ENCODE assay signal across 1 cellular context in the genomic region with DNA sequence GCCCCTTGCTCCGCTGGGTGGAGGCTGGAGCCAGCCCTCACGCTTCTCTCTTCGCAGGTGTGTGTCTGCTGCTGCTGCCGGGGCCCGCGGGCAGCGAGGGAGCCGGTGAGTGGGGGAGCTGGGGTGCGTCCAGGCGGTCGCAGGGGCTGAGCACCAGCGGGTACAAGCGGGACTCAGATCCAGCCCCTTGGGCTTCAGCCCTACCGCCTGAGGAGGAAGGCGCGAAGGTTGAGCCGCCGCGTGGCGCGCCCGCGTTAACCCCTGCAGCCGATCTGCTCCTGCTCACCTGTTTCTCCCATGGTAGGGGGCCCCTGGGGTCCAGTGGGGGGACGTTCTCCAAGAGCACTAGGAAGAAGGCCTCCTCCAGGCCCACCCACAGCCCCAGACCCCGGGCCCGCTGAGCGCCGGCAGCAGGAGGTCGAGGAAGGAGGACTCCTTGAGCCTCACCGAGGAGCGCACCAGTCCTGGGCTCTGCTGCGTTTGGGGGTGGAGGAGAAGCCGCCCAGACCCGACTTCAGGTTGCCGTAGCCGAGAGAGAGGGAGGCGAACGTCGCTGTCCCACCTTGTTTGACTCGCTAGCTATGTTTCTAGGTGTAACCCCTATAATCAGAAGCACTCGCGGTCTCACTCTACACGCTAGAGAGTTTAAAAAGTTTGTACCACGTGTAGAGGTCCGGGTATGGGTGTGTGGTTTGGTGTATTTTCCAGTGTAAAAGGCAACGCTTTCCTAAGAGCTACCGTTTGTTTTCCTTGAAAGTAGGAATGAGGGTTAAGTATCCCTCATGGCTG.
TF ChIP-seq lines count a peak whose summit lies in the region.

No MANE protein-coding gene starts in this region.

TF ChIP-seq in HEK293, 187 proteins besides CTCF, POLR2A, EP300 and RAD21 (continued from another document):
- TF ChIP-seq, protein P1, sequence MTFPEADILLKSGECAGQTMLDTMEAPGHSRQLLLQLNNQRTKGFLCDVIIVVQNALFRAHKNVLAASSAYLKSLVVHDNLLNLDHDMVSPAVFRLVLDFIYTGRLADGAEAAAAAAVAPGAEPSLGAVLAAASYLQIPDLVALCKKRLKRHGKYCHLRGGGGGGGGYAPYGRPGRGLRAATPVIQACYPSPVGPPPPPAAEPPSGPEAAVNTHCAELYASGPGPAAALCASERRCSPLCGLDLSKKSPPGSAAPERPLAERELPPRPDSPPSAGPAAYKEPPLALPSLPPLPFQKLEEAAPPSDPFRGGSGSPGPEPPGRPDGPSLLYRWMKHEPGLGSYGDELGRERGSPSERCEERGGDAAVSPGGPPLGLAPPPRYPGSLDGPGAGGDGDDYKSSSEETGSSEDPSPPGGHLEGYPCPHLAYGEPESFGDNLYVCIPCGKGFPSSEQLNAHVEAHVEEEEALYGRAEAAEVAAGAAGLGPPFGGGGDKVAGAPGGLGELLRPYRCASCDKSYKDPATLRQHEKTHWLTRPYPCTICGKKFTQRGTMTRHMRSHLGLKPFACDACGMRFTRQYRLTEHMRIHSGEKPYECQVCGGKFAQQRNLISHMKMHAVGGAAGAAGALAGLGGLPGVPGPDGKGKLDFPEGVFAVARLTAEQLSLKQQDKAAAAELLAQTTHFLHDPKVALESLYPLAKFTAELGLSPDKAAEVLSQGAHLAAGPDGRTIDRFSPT (tag by site-specific recombination; IDR thresholded peaks at IDR 0.05), result no peak
- TF ChIP-seq ZNF423 (tag by site-specific recombination; IDR thresholded peaks at IDR 0.05) (0 out of 2 replicates have a peak, but pooled peaks have one; percentile 11), SP3 (tag by site-specific recombination; IDR thresholded peaks at IDR 0.05) (0 out of 2 replicates have a peak, but pooled peaks have one; percentile 19), ZSCAN16 (tag by site-specific recombination; IDR thresholded peaks at IDR 0.05) (no peak), ZBTB10 (tag by site-specific recombination; IDR thresholded peaks at IDR 0.05) (peak; percentile 36), KLF8 (tag by site-specific recombination; IDR thresholded peaks at IDR 0.05) (no peak), ZNF148 (tag by site-specific recombination; IDR thresholded peaks at IDR 0.05; ENCODE audit: borderline replicate concordance) (no peak), KLF16 (tag by site-specific recombination; IDR thresholded peaks at IDR 0.05) (0 out of 2 replicates have a peak, but pooled peaks have one; percentile 8), ZNF785 (tag by site-specific recombination; IDR thresholded peaks at IDR 0.05) (no peak), ZNF155 (tag by site-specific recombination; IDR thresholded peaks at IDR 0.05) (no peak), ZNF223 (tag by site-specific recombination; IDR thresholded peaks at IDR 0.05) (no peak), ZBTB20 (tag by site-specific recombination; IDR thresholded peaks at IDR 0.05) (peak; percentile 88), ZNF48 (tag by site-specific recombination; IDR thresholded peaks at IDR 0.05) (no peak), MEIS1 (CRISPR knock-in tag; IDR thresholded peaks at IDR 0.05; ENCODE audit: borderline replicate concordance) (no peak), ATF2 (tag by site-specific recombination; IDR thresholded peaks at IDR 0.05; ENCODE audit: low read depth) (no peak), KLF10 (tag by site-specific recombination; IDR thresholded peaks at IDR 0.05) (no peak), ZIC2 (tag by site-specific recombination; IDR thresholded peaks at IDR 0.05) (peak; percentile 77), ZNF571 (tag by site-specific recombination; IDR thresholded peaks at IDR 0.05) (no peak), GLIS2 (tag by site-specific recombination; IDR thresholded peaks at IDR 0.05) (peak; percentile 54), ZNF394 (tag by site-specific recombination; IDR thresholded peaks at IDR 0.05; ENCODE audit: borderline replicate concordance) (no peak), KLF9 (tag by site-specific recombination; IDR thresholded peaks at IDR 0.05; ENCODE audit: low read depth) (no peak), ZNF707 (tag by site-specific recombination; IDR thresholded peaks at IDR 0.05) (no peak), GLI2 (tag by site-specific recombination; IDR thresholded peaks at IDR 0.05; ENCODE audit: borderline replicate concordance, low read depth) (no peak)
- TF ChIP-seq, protein P2, sequence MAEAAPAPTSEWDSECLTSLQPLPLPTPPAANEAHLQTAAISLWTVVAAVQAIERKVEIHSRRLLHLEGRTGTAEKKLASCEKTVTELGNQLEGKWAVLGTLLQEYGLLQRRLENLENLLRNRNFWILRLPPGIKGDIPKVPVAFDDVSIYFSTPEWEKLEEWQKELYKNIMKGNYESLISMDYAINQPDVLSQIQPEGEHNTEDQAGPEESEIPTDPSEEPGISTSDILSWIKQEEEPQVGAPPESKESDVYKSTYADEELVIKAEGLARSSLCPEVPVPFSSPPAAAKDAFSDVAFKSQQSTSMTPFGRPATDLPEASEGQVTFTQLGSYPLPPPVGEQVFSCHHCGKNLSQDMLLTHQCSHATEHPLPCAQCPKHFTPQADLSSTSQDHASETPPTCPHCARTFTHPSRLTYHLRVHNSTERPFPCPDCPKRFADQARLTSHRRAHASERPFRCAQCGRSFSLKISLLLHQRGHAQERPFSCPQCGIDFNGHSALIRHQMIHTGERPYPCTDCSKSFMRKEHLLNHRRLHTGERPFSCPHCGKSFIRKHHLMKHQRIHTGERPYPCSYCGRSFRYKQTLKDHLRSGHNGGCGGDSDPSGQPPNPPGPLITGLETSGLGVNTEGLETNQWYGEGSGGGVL (tag by site-specific recombination; IDR thresholded peaks at IDR 0.05), result no peak
- TF ChIP-seq, protein P3, sequence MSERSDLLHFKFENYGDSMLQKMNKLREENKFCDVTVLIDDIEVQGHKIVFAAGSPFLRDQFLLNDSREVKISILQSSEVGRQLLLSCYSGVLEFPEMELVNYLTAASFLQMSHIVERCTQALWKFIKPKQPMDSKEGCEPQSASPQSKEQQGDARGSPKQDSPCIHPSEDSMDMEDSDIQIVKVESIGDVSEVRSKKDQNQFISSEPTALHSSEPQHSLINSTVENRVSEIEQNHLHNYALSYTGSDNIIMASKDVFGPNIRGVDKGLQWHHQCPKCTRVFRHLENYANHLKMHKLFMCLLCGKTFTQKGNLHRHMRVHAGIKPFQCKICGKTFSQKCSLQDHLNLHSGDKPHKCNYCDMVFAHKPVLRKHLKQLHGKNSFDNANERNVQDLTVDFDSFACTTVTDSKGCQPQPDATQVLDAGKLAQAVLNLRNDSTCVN (tag by site-specific recombination; optimal IDR thresholded peaks at IDR 0.05), result peak; percentile 48
TF ChIP-seq in HEK293: peak in this region for 14.
